In the genomic region with DNA sequence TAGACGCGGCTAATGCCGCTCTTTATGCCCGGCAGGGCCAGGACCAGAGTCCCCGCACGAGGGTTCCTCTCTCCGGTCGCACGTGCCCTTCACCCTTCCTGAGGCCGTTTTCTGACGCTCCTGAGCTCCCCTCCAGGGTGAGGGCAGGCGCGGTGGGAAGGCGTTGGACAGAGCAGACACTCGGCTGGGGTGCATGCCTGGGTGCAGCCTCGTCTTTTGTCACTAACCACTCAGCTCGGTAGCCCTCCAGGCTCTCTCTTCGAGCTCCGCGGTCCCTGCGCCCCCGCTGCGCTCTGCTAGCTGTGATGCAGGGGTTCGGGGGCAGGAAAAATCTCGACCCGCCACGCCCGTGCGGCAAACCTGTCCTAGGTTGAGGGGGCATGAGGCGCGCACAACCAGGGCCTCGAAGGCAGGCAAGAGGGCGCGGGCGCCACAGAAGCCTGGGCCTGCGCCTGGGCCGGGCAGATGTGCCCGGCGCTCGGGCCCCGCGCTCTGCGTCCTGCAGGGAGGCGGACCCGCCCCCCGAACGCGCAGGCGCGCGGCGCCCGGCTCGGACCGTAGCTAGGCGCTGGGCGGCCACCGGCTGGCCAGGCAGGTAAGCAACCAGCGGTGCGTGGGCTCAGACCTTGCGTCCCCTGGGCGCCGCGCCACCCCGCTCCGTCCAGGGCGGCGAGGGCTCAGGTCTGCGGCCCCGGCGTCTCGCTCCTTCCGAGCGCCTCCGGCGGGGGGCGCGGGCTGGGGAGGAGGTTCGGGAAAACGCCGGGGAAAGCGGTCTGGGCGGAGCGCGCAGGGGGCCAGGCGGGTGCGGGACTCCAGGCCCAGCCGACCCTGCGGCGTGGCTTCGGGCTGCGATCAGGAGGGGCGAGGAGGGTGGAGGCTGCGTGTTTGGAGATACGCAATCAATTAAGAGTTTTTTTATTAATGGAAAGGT, we compare ENCODE assay signal across 9 cellular contexts. TPM values are rescaled to one million over a fixed set of nuclear protein-coding genes. Genes with fewer than 3 reads are reported as not detected.
DNase-seq lines count a peak whose midpoint lies in the region; ATAC-seq and TF ChIP-seq lines count a peak whose summit lies in the region.
"Had no signal": no experiment of that assay in that cellular context is flagged by ENCODE, and none has a peak within 500 bp of the region (broad histone marks: within the 10 kb centered on the region; RNA-seq: fewer than 3 reads in every experiment).

L3MBTL1 (plus strand) TSS at position 548 of the 931 bp plus-strand sequence. CDS start 5,807 bp downstream, outside the sequence.

- peak within 1 kb of the TSS; percentile 73 for H3K9ac ChIP-seq in iPS-15b (ENCODE audit: low read depth, low read length)

- no peak for TF ChIP-seq CTCF in body of pancreas (IDR thresholded peaks at IDR 0.05)
- no peak for TF ChIP-seq CTCF in sigmoid colon (IDR thresholded peaks at IDR 0.05)

- no peaks in the 10 kb centered on the region for H3K36me3 ChIP-seq in body of pancreas (replicated peaks in 1 of 2; ENCODE audit: insufficient read depth in 1 of 2, low read depth in 2 of 2)
- H3K36me3 ChIP-seq in iPS-15b (ENCODE audit: control insufficient read depth, insufficient read depth, low read length), result no peaks in the 10 kb centered on the region
- H3K36me3 ChIP-seq in sigmoid colon, result no peaks in the 10 kb centered on the region

- TF ChIP-seq EP300 in sigmoid colon (IDR thresholded peaks at IDR 0.05), result no peak

- peak; percentile 90 for ATAC-seq in body of pancreas

- H3K9me3 ChIP-seq in body of pancreas, result no peaks in the 10 kb centered on the region
- no peaks in the 10 kb centered on the region for H3K9me3 ChIP-seq in iPS-15b (ENCODE audit: control insufficient read depth, insufficient read depth, low read length)
- H3K9me3 ChIP-seq in sigmoid colon, result no peaks in the 10 kb centered on the region

- H3K27me3 ChIP-seq in body of pancreas, result no peaks in the 10 kb centered on the region
- peaks cover 26% of the 10 kb centered on the region for H3K27me3 ChIP-seq in iPS-15b (ENCODE audit: control insufficient read depth, insufficient read depth, low read length)
- H3K27me3 ChIP-seq in sigmoid colon, result peaks cover 5 to 30% (median 20%) of the 10 kb centered on the region in 3 donors

- intact Hi-C loops in body of pancreas (cut with DNase I), result no loop called here
- intact Hi-C loops in sigmoid colon (cut with DNase I), result no loop called here

- peak within 1 kb of the TSS; percentile 4 to 56 for H3K4me3 ChIP-seq in body of pancreas
- H3K4me3 ChIP-seq in iPS-15b (ENCODE audit: low read depth, low read length), result peak within 1 kb of the TSS; percentile 59
- peak within 1 kb of the TSS; percentile 44 to 61 (median 58) for H3K4me3 ChIP-seq in sigmoid colon

- H3K4me1 ChIP-seq in body of pancreas (peaks cover 10% of the 10 kb centered on the region), iPS-15b (ENCODE audit: control insufficient read depth, insufficient read depth, low read length) (no peaks in the 10 kb centered on the region), sigmoid colon (peaks cover 0 to 15% (median 14%) of the 10 kb centered on the region in 4 donors)

- H3K27ac ChIP-seq in body of pancreas (peak within 1 kb of the TSS in 1 of 4 donors; percentile 49), sigmoid colon (no peak within 1 kb of the TSS)

- 7 to 14% methylated on average over 32 to 73 of the region's 95 CpGs for WGBS in body of pancreas, 2 donors
- WGBS in sigmoid colon, 2 donors, result 6 to 7% methylated on average over 95 of the region's 95 CpGs

- TF ChIP-seq POLR2A in body of pancreas (IDR thresholded peaks at IDR 0.05) (peak in 2 of 3 donors; percentile 11 to 24), sigmoid colon (IDR thresholded peaks at IDR 0.05) (no peak)

- DNase-seq in NCI-H1694 treated with DMSO at 0.1 percent for 48 hours (lab: John Stamatoyannopoulos, UW) (peak; percentile 1), NCI-H1694 (lab: John Stamatoyannopoulos, UW) (no peak), NCI-H510A treated with DMSO at 0.1 percent for 48 hours (lab: John Stamatoyannopoulos, UW) (peak; percentile 59), body of pancreas (peak; percentile 58 to 82 (median 66)), sigmoid colon (no peak), NCI-H446 treated with DMSO at 0.1 percent for 48 hours (lab: John Stamatoyannopoulos, UW) (no peak), cerebellar nuclear complex (lab: John Stamatoyannopoulos, UW) (no peak)
- DNase-seq: DND-41 had no signal

RNA-seq across cellular contexts. Expression of gene L3MBTL1, which starts in this region (rescaled TPM):
- 10 to 100 TPM in 1 of 2 donors, 1 to 10 TPM in 1; 4.9 to 10.1 TPM for total RNA-seq in body of pancreas
- 10 to 100 TPM in 3 of 4 donors, 1 to 10 TPM in 1; 9.0 to 26.9 (median 11.8) TPM for total RNA-seq in sigmoid colon
- 1 to 10 TPM in 2 of 3 donors, under 1 TPM in 1; 0.46 to 5.0 (median 1.2) TPM for polyA plus RNA-seq in sigmoid colon

Comparison
In these comparisons a context has a peak if more than half of its experiments do, and no peak if none do; other contexts are left out.
1. DNase-seq: peak in NCI-H1694 treated with DMSO at 0.1 percent for 48 hours (single experiment), NCI-H510A treated with DMSO at 0.1 percent for 48 hours (single experiment) and body of pancreas (4 of 4); none in NCI-H1694 (single experiment), sigmoid colon (single experiment), NCI-H446 treated with DMSO at 0.1 percent for 48 hours (single experiment) and cerebellar nuclear complex (0 of 2).
2. POLR2A ChIP-seq: peak in body of pancreas (2 of 3); none in sigmoid colon (0 of 2).
3. Peak in every context shown above with its lines, with median percentiles within 50 percentile points of each other: H3K4me3 ChIP-seq.